In the genomic region with DNA sequence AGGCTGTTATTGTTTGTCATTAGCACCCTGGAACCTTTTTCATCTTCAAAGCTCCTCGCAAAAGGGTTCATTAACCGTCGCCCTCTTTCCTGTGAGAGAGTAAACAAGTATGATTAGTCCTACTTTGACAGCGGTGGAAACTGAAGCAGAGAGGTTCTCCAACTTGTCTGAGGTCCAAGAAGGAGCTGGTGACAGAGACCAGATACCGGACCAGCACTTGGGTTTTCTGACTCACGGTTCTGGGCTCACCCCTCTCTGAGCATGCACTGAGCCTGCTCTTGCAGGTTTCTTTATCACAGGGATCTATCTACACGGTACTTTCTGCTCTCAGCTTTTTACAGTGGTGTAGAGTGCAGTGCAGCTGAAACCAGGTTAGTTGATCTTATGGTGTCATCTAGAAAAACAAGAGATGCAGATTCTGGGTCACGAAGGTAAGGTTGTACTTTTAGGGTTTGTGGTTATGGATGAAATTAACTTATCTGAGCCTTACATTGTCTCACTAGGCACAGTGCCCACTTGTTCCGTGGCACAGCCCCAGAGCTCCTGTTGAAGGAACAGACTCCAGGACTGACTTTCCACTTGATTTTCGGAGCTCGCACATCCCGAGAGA, we compare ENCODE assay signal across 8 cellular contexts.
A peak's percentile ranks its signal among the peaks of the same experiment; 100 is the strongest.
DNase-seq lines count a peak whose midpoint lies in the region; ATAC-seq, FAIRE-seq and TF ChIP-seq lines count a peak whose summit lies in the region.

No MANE protein-coding gene starts in this region.

- H3K36me3 ChIP-seq in kidney (ENCODE audit: control insufficient read depth in 1 of 2, insufficient read depth in 2 of 2, low read length in 2 of 2) (peaks cover 0 to 8% of the 10 kb centered on the region in 2 donors), endodermal cell (ENCODE audit: control insufficient read depth, insufficient read depth, low read length) (peaks cover 27% of the 10 kb centered on the region)

- intact Hi-C loops in kidney (cut with DNase I), result no loop called here

- H3K27ac ChIP-seq in kidney (ENCODE audit: low read depth in 2 of 2, low read length in 2 of 2) (peak overlapping the region; percentile 12 to 96), endodermal cell (ENCODE audit: low read depth, low read length) (no peak overlapping the region)

- peaks cover 14 to 45% of the 10 kb centered on the region in 2 donors for H3K36me3 Mint-ChIP-seq in activated T-cell treated with anti-CD3 and anti-CD28 coated beads, Interleukin-2, amount 50 U/mL, for 72 hours (ENCODE audit: insufficient read depth in 2 of 2)
- peaks cover 40% of the 10 kb centered on the region for H3K36me3 Mint-ChIP-seq in endodermal cell (ENCODE audit: low read depth)

- no peaks in the 10 kb centered on the region for H3K27me3 ChIP-seq in endodermal cell (ENCODE audit: control insufficient read depth, insufficient read depth, low read length, poor library complexity, severe bottlenecking)

- H3K9me3 ChIP-seq in kidney (ENCODE audit: control insufficient read depth in 1 of 2, low read length in 2 of 2) (no peaks in the 10 kb centered on the region), endodermal cell (ENCODE audit: control insufficient read depth, low read length) (peaks cover 6% of the 10 kb centered on the region)

- peak; percentile 83 to 89 for DNase-seq in activated T-cell treated with anti-CD3 and anti-CD28 coated beads, Interleukin-2, amount 50 U/mL, for 72 hours
- no peak for DNase-seq in kidney
- DNase-seq in stimulated activated CD8-positive, alpha-beta memory T cell treated with anti-CD3 and anti-CD28 coated beads, Interleukin-4, amount 100 ng/mL, for 48 hours, result peak; percentile 85
- no peak for DNase-seq in endodermal cell
- DNase-seq in HEK293T (ENCODE audit: extremely low spot score), result no peak
- no peak for DNase-seq in hippocampal formation (lab: John Stamatoyannopoulos, UW)

- H3K4me3 ChIP-seq in kidney (ENCODE audit: low read length in 2 of 2) (no peak overlapping the region), endodermal cell (ENCODE audit: low read length) (no peak overlapping the region)

- CTCF ChIA-PET in HEK293T (lab: Yijun Ruan, JAX), result no interaction called here

- POLR2A ChIA-PET in HEK293T (lab: Yijun Ruan, JAX), result interaction anchor here (1.4 kb wide), 1 partner anchor 14 kb away, joined by 3 read pairs; no protein-coding TSS in a partner anchor

- H3K4me1 ChIP-seq in kidney (ENCODE audit: control insufficient read depth in 1 of 2, insufficient read depth in 1 of 2, low read depth in 1 of 2, low read length in 2 of 2) (peaks cover 0 to 7% of the 10 kb centered on the region in 2 donors), endodermal cell (ENCODE audit: control insufficient read depth, insufficient read depth, low read length) (no peaks in the 10 kb centered on the region)

- H3K4me1 Mint-ChIP-seq in activated T-cell treated with anti-CD3 and anti-CD28 coated beads, Interleukin-2, amount 50 U/mL, for 72 hours (ENCODE audit: low read depth), result peaks cover 93% of the 10 kb centered on the region
- H3K4me1 Mint-ChIP-seq in endodermal cell, result peaks cover 6% of the 10 kb centered on the region

- ATAC-seq in GM19328 (IDR thresholded peaks at IDR 0.05; ENCODE audit: unreplicated experiment) (peak; percentile 37), HG03457 (IDR thresholded peaks at IDR 0.05; ENCODE audit: unreplicated experiment) (peak; percentile 48)
- peak; percentile 80 to 87 for ATAC-seq in activated T-cell treated with anti-CD3 and anti-CD28 coated beads, Interleukin-2, amount 50 U/mL, for 72 hours (replicated peaks in 1 of 2)

- H3K27ac Mint-ChIP-seq in activated T-cell treated with anti-CD3 and anti-CD28 coated beads, Interleukin-2, amount 50 U/mL, for 72 hours, result peak overlapping the region; percentile 98
- H3K27ac Mint-ChIP-seq in endodermal cell, result no peak overlapping the region

- peak overlapping the region; percentile 75 to 84 for H3K4me3 Mint-ChIP-seq in activated T-cell treated with anti-CD3 and anti-CD28 coated beads, Interleukin-2, amount 50 U/mL, for 72 hours
- H3K4me3 Mint-ChIP-seq in endodermal cell, result no peak overlapping the region

- H3K9ac ChIP-seq in kidney (ENCODE audit: low read length in 2 of 2), result no peak overlapping the region
- H3K9ac ChIP-seq in endodermal cell (ENCODE audit: extremely low read depth, low read length, poor library complexity, severe bottlenecking), result no peak overlapping the region

- no peaks in the 10 kb centered on the region for H3K27me3 Mint-ChIP-seq in activated T-cell treated with anti-CD3 and anti-CD28 coated beads, Interleukin-2, amount 50 U/mL, for 72 hours (ENCODE audit: low read depth)
- H3K27me3 Mint-ChIP-seq in endodermal cell (ENCODE audit: insufficient read depth), result no peaks in the 10 kb centered on the region

- no peaks in the 10 kb centered on the region for H3K9me3 Mint-ChIP-seq in activated T-cell treated with anti-CD3 and anti-CD28 coated beads, Interleukin-2, amount 50 U/mL, for 72 hours
- peaks cover 4% of the 10 kb centered on the region for H3K9me3 Mint-ChIP-seq in endodermal cell

- WGBS in endodermal cell (ENCODE audit: insufficient coverage in 1 of 2, insufficient read length in 1 of 2), 2 experiments, result 94 to 95% methylated on average over 10 to 12 of the region's 12 CpGs

- TF ChIP-seq CTCF in kidney (IDR thresholded peaks at IDR 0.05; ENCODE audit: borderline replicate concordance, extremely low read depth, insufficient read depth), result no peak
- TF ChIP-seq CTCF in endodermal cell (conservative IDR thresholded peaks at IDR 0.05), result no peak

- no peak for FAIRE-seq in kidney (lab: Jason Lieb, UNC)

TF ChIP-seq in HEK293T, 16 proteins besides CTCF, POLR2A, EP300 and RAD21:
- TF ChIP-seq FOXM1 (IDR thresholded peaks at IDR 0.05; ENCODE audit: borderline replicate concordance) (no peak), LEF1 (IDR thresholded peaks at IDR 0.05; ENCODE audit: borderline replicate concordance) (no peak), FOXK2 (IDR thresholded peaks at IDR 0.05) (no peak), L3MBTL2 (conservative IDR thresholded peaks at IDR 0.05) (no peak), CTBP1 (IDR thresholded peaks at IDR 0.05; ENCODE audit: borderline replicate concordance) (no peak), NFRKB (IDR thresholded peaks at IDR 0.05) (no peak), ARNT (IDR thresholded peaks at IDR 0.05) (no peak), BHLHE40 (IDR thresholded peaks at IDR 0.05; ENCODE audit: borderline replicate concordance) (no peak), ELF4 (IDR thresholded peaks at IDR 0.05) (no peak), HDGF (IDR thresholded peaks at IDR 0.05; ENCODE audit: borderline replicate concordance) (no peak), TARDBP (IDR thresholded peaks at IDR 0.05) (no peak), SUZ12 (IDR thresholded peaks at IDR 0.05) (no peak), ZNF384 (IDR thresholded peaks at IDR 0.05) (no peak), SP1 (IDR thresholded peaks at IDR 0.05) (no peak), FOXA1 (IDR thresholded peaks at IDR 0.05) (no peak)
- TF ChIP-seq, protein P1, sequence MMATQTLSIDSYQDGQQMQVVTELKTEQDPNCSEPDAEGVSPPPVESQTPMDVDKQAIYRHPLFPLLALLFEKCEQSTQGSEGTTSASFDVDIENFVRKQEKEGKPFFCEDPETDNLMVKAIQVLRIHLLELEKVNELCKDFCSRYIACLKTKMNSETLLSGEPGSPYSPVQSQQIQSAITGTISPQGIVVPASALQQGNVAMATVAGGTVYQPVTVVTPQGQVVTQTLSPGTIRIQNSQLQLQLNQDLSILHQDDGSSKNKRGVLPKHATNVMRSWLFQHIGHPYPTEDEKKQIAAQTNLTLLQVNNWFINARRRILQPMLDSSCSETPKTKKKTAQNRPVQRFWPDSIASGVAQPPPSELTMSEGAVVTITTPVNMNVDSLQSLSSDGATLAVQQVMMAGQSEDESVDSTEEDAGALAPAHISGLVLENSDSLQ (IDR thresholded peaks at IDR 0.05), result no peak

Comparison
In these comparisons a context has a peak if more than half of its experiments do, and no peak if none do; other contexts are left out.
1. DNase-seq: peak in activated T-cell treated with anti-CD3 and anti-CD28 coated beads, Interleukin-2, amount 50 U/mL, for 72 hours (2 of 2) and stimulated activated CD8-positive, alpha-beta memory T cell treated with anti-CD3 and anti-CD28 coated beads, Interleukin-4, amount 100 ng/mL, for 48 hours (single experiment); none in kidney (single experiment), endodermal cell (single experiment), HEK293T (single experiment) and hippocampal formation (0 of 2).
2. Peak in every context shown above with its lines, with median percentiles within 50 percentile points of each other: ATAC-seq.